Comparison of ENCODE assay signal across 8 cellular contexts in genomic region chr17:21213491-21214014, GRCh38. TPM values are rescaled to one million over a fixed set of nuclear protein-coding genes. Genes with fewer than 3 reads are reported as not detected.
DNase-seq lines count a peak whose midpoint lies in the region; ATAC-seq, FAIRE-seq and TF ChIP-seq lines count a peak whose summit lies in the region.

No MANE protein-coding gene starts in this region.

- TF ChIP-seq CTCF in GM12865 (IDR thresholded peaks at IDR 0.05; ENCODE audit: insufficient read depth, low read depth, low read length, missing control alignments) (no peak), heart left ventricle (IDR thresholded peaks at IDR 0.05) (no peak), psoas muscle (IDR thresholded peaks at IDR 0.05) (no peak)

- H3K36me3 ChIP-seq in heart left ventricle = peaks cover 0 to 25% (median 13%) of the 10 kb centered on the region in 9 donors
- H3K36me3 ChIP-seq in psoas muscle (ENCODE audit: insufficient read depth in 1 of 2, low read depth in 1 of 2) = peaks cover 0 to 14% of the 10 kb centered on the region in 2 donors

- FAIRE-seq in HTR-8/SVneo (lab: Jason Lieb, UNC) = no peak

- H3K36me3 Mint-ChIP-seq in activated T-helper 17 cell treated with anti-CD3 and anti-CD28 coated beads, Interleukin-2, amount 50 U/mL, for 72 hours (ENCODE audit: low read depth) = peaks cover 33% of the 10 kb centered on the region

- no peaks in the 10 kb centered on the region for H3K27me3 Mint-ChIP-seq in activated T-helper 17 cell treated with anti-CD3 and anti-CD28 coated beads, Interleukin-2, amount 50 U/mL, for 72 hours

- H3K4me3 Mint-ChIP-seq in activated T-helper 17 cell treated with anti-CD3 and anti-CD28 coated beads, Interleukin-2, amount 50 U/mL, for 72 hours = peak overlapping the region; percentile 87

- peak overlapping the region; percentile 99 for H3K4me3 ChIP-seq in GM12865 (ENCODE audit: low read depth, low read length)
- peak overlapping the region; percentile 65 to 100 (median 89) for H3K4me3 ChIP-seq in heart left ventricle
- peak overlapping the region; percentile 97 for H3K4me3 ChIP-seq in psoas muscle

- H3K27ac ChIP-seq in heart left ventricle = peak overlapping the region; percentile 88 to 99 (median 97)
- peak overlapping the region; percentile 99 for H3K27ac ChIP-seq in psoas muscle

- ATAC-seq in GM21619 (IDR thresholded peaks at IDR 0.05; ENCODE audit: unreplicated experiment) (peak; percentile 22), heart left ventricle (peak in 3 of 4 donors; percentile 4 to 29 (median 19)), psoas muscle (peak; percentile 9 to 21 (median 14))
- peak; percentile 18 for ATAC-seq in activated T-helper 17 cell treated with anti-CD3 and anti-CD28 coated beads, Interleukin-2, amount 50 U/mL, for 72 hours (replicated peaks)

- DNase-seq in GM12865 (ENCODE audit: low read depth) (peak; percentile 37), HuH-7.5 (ENCODE audit: low spot score) (peak; percentile 46), heart left ventricle (peak in 2 of 5 donors; percentile 56 to 77), psoas muscle (peak; percentile 57 to 73), COR-L47 (lab: John Stamatoyannopoulos, UW) (no peak), HTR-8/SVneo (ENCODE audit: insufficient read length, low spot score) (no peak)

- no peaks in the 10 kb centered on the region for H3K9me3 Mint-ChIP-seq in activated T-helper 17 cell treated with anti-CD3 and anti-CD28 coated beads, Interleukin-2, amount 50 U/mL, for 72 hours

- 0% methylated on average over 10 to 44 of the region's 44 CpGs for WGBS in heart left ventricle, 4 donors
- 0% methylated on average over 36 to 44 of the region's 44 CpGs for WGBS in psoas muscle, 3 donors

- H3K27ac Mint-ChIP-seq in activated T-helper 17 cell treated with anti-CD3 and anti-CD28 coated beads, Interleukin-2, amount 50 U/mL, for 72 hours = peak overlapping the region; percentile 92

- H3K4me1 Mint-ChIP-seq in activated T-helper 17 cell treated with anti-CD3 and anti-CD28 coated beads, Interleukin-2, amount 50 U/mL, for 72 hours = peaks cover 14% of the 10 kb centered on the region

- H3K9me3 ChIP-seq in heart left ventricle (no peaks in the 10 kb centered on the region), psoas muscle (no peaks in the 10 kb centered on the region)

- peaks cover 6 to 65% (median 55%) of the 10 kb centered on the region in 12 donors for H3K4me1 ChIP-seq in heart left ventricle
- H3K4me1 ChIP-seq in psoas muscle = peaks cover 72% of the 10 kb centered on the region

- intact Hi-C loops in heart left ventricle (cut with DNase I) (loop anchor here in 8 of 10 donors (2.0 to 10.0 kb wide), 13 partner anchors 39 to 171 kb away; partner anchors contain the start of genes DHRS7B (in 8 of the 8), NATD1 (in 4 of the 8), USP22 (in 2 of the 8) and MAP2K3 (in 1 of the 8)), psoas muscle (cut with DNase I) (loop anchor here (5.0 kb wide), 5 partner anchors 41 to 171 kb away; partner anchors contain the start of genes DHRS7B (in 2 of the 2) and USP22 (in 1 of the 2))

- TF ChIP-seq POLR2A in heart left ventricle (IDR thresholded peaks at IDR 0.05) = no peak

- H3K27me3 ChIP-seq in heart left ventricle (no peaks in the 10 kb centered on the region), psoas muscle (ENCODE audit: insufficient read depth in 3 of 3, low read length in 2 of 3) (no peaks in the 10 kb centered on the region)

RNA-seq across cellular contexts. Expression of gene TMEM11, which starts 0.4 kb away (rescaled TPM):
- total RNA-seq in activated T-helper 17 cell treated with anti-CD3 and anti-CD28 coated beads, Interleukin-2, amount 50 U/mL, for 72 hours = 10 to 100 TPM; 14.3 to 28.5 TPM
- 10 to 100 TPM; 23.2 to 46.6 (median 32.0) TPM for total RNA-seq in heart left ventricle
- 10 to 100 TPM; 59.2 to 59.7 TPM for polyA plus RNA-seq in heart left ventricle
- 10 to 100 TPM; 52.9 to 78.4 (median 58.6) TPM for total RNA-seq in psoas muscle
- 100 to 1,000 TPM in 2 of 3 donors, 10 to 100 TPM in 1; 89.6 to 159 (median 109) TPM for polyA plus RNA-seq in psoas muscle

RNA-seq across cellular contexts. Expression of gene NATD1, which starts 39.7 kb away (rescaled TPM):
- total RNA-seq in activated T-helper 17 cell treated with anti-CD3 and anti-CD28 coated beads, Interleukin-2, amount 50 U/mL, for 72 hours = 1 to 10 TPM; 1.8 to 2.3 TPM
- 10 to 100 TPM; 12.8 to 38.4 (median 19.8) TPM for total RNA-seq in heart left ventricle
- polyA plus RNA-seq in heart left ventricle = 1 to 10 TPM; 8.0 to 8.4 TPM
- total RNA-seq in psoas muscle = 10 to 100 TPM; 21.6 to 48.0 (median 24.5) TPM
- polyA plus RNA-seq in psoas muscle = 10 to 100 TPM in 2 of 3 donors, 1 to 10 TPM in 1; 4.7 to 15.1 (median 10.5) TPM

Comparison
In these comparisons a context has a peak if more than half of its experiments do, and no peak if none do; other contexts are left out.
1. DNase-seq: peak in GM12865 (single experiment), HuH-7.5 (single experiment) and psoas muscle (2 of 2); none in COR-L47 (single experiment) and HTR-8/SVneo (single experiment).
2. RNA of gene NATD1, which starts 39.7 kb away (total RNA-seq): 21.6 to 48.0 TPM in psoas muscle and 12.8 to 38.4 TPM in heart left ventricle; 1.8 to 2.3 TPM in activated T-helper 17 cell treated with anti-CD3 and anti-CD28 coated beads, Interleukin-2, amount 50 U/mL, for 72 hours; every median in the first group is over 4 times any median in the second.
3. Peak in every context shown above with its lines, with median percentiles within 50 percentile points of each other: H3K4me3 ChIP-seq and ATAC-seq.